9 cellular contexts compared by ENCODE assay signal in genomic region chr4:149896428-149896827, GRCh38.
DNase-seq lines count a peak whose midpoint lies in the region; ATAC-seq, FAIRE-seq and TF ChIP-seq lines count a peak whose summit lies in the region.
"Had no signal": no experiment of that assay in that cellular context is flagged by ENCODE, and none has a peak within 500 bp of the region (broad histone marks: within the 10 kb centered on the region; RNA-seq: fewer than 3 reads in every experiment).

No MANE protein-coding gene starts in this region.

- FAIRE-seq in bronchial epithelial cell (lab: Jason Lieb, UNC) = no peak

- no peaks in the 10 kb centered on the region for H3K9me3 Mint-ChIP-seq in nephron
- no peaks in the 10 kb centered on the region for H3K9me3 Mint-ChIP-seq in stimulated activated naive CD8-positive, alpha-beta T cell treated with anti-CD3 and anti-CD28 coated beads, Interleukin-15, amount 100 ng/mL, for 72 hours

- H3K36me3 Mint-ChIP-seq in nephron (ENCODE audit: low read depth) = no peaks in the 10 kb centered on the region

- peaks cover 5% of the 10 kb centered on the region for H3K4me1 Mint-ChIP-seq in nephron
- H3K4me1 Mint-ChIP-seq in stimulated activated naive CD8-positive, alpha-beta T cell treated with anti-CD3 and anti-CD28 coated beads, Interleukin-15, amount 100 ng/mL, for 72 hours = no peaks in the 10 kb centered on the region

- TF ChIP-seq CTCF in GM10248 (IDR thresholded peaks at IDR 0.05; ENCODE audit: control extremely low read depth, extremely low read depth, low read depth, missing control alignments) (peak; percentile 28), bronchial epithelial cell (IDR thresholded peaks at IDR 0.05; ENCODE audit: insufficient read depth, low read length, severe bottlenecking) (peak; percentile 66), nephron (IDR thresholded peaks at IDR 0.05; ENCODE audit: unreplicated experiment in 3 of 3) (peak; percentile 44 to 55 (median 50))

- H3K27ac Mint-ChIP-seq in nephron = no peak overlapping the region
- H3K27ac Mint-ChIP-seq in stimulated activated naive CD8-positive, alpha-beta T cell treated with anti-CD3 and anti-CD28 coated beads, Interleukin-15, amount 100 ng/mL, for 72 hours = no peak overlapping the region

- DNase-seq in GM10248 (ENCODE audit: extremely low spot score) = no peak
- peak; percentile 53 for DNase-seq in LHCN-M2 (ENCODE audit: low read depth)
- DNase-seq in bronchial epithelial cell (ENCODE audit: low read depth) = peak; percentile 34
- DNase-seq in activated CD8-positive, alpha-beta memory T cell treated with anti-CD3 and anti-CD28 coated beads, Interleukin-2, amount 50 U/mL, for 4 hours = no peak
- DNase-seq in SKM-1 (lab: John Stamatoyannopoulos, UW; ENCODE audit: unreplicated experiment) = no peak
- no peak for DNase-seq in stimulated activated CD8-positive, alpha-beta memory T cell treated with anti-CD3 and anti-CD28 coated beads, Interleukin-4, amount 100 ng/mL, for 48 hours
- no peak for DNase-seq in stimulated activated naive CD8-positive, alpha-beta T cell treated with anti-CD3 and anti-CD28 coated beads, Interleukin-15, amount 100 ng/mL, for 72 hours

- H3K4me3 Mint-ChIP-seq in nephron = no peak overlapping the region
- no peak overlapping the region for H3K4me3 Mint-ChIP-seq in stimulated activated naive CD8-positive, alpha-beta T cell treated with anti-CD3 and anti-CD28 coated beads, Interleukin-15, amount 100 ng/mL, for 72 hours

- no peaks in the 10 kb centered on the region for H3K27me3 ChIP-seq in bronchial epithelial cell (ENCODE audit: control insufficient read depth, insufficient read depth, low read length)
- H3K27me3 ChIP-seq: vagina had no signal

- no peaks in the 10 kb centered on the region for H3K36me3 ChIP-seq in bronchial epithelial cell (ENCODE audit: control insufficient read depth, insufficient read depth, low read length)
- H3K36me3 ChIP-seq: vagina had no signal

- POLR2A ChIA-PET in GM10248 (lab: Yijun Ruan, JAX) = no interaction called here

- no peak for ATAC-seq in stimulated activated naive CD8-positive, alpha-beta T cell treated with anti-CD3 and anti-CD28 coated beads, Interleukin-15, amount 100 ng/mL, for 72 hours

- peaks cover 4% of the 10 kb centered on the region for H3K27me3 Mint-ChIP-seq in nephron (ENCODE audit: low read depth)
- no peaks in the 10 kb centered on the region for H3K27me3 Mint-ChIP-seq in stimulated activated naive CD8-positive, alpha-beta T cell treated with anti-CD3 and anti-CD28 coated beads, Interleukin-15, amount 100 ng/mL, for 72 hours

- CTCF ChIA-PET in GM10248 (lab: Yijun Ruan, JAX) = interaction anchor here (1.1 kb wide), 1 partner anchor 525 kb away, joined by 3 read pairs; no protein-coding TSS in a partner anchor

- H3K4me3 ChIP-seq in bronchial epithelial cell (ENCODE audit: low read depth, low read length) = no peak overlapping the region
- H3K4me3 ChIP-seq: vagina had no signal

Comparison
In these comparisons a context has a peak if more than half of its experiments do, and no peak if none do; other contexts are left out.
1. DNase-seq: peak in LHCN-M2 (single experiment) and bronchial epithelial cell (single experiment); none in GM10248 (single experiment), activated CD8-positive, alpha-beta memory T cell treated with anti-CD3 and anti-CD28 coated beads, Interleukin-2, amount 50 U/mL, for 4 hours (single experiment), SKM-1 (single experiment), stimulated activated CD8-positive, alpha-beta memory T cell treated with anti-CD3 and anti-CD28 coated beads, Interleukin-4, amount 100 ng/mL, for 48 hours (single experiment) and stimulated activated naive CD8-positive, alpha-beta T cell treated with anti-CD3 and anti-CD28 coated beads, Interleukin-15, amount 100 ng/mL, for 72 hours (0 of 2).
2. Peak in every context shown above with its lines, with median percentiles within 50 percentile points of each other: CTCF ChIP-seq.